9 cellular contexts compared by ENCODE assay signal in genomic region chr9:36597412-36598178, GRCh38.
A peak's percentile ranks its signal among the peaks of the same experiment; 100 is the strongest.
DNase-seq lines count a peak whose midpoint lies in the region; TF ChIP-seq lines count a peak whose summit lies in the region.
"Had no signal": no experiment of that assay in that cellular context is flagged by ENCODE, and none has a peak within 500 bp of the region (broad histone marks: within the 10 kb centered on the region; RNA-seq: fewer than 3 reads in every experiment).

No MANE protein-coding gene starts in this region.

- H3K9me3 Mint-ChIP-seq in nephron progenitor cell = no peaks in the 10 kb centered on the region
- H3K9me3 Mint-ChIP-seq: CD4-positive, alpha-beta memory T cell had no signal

- no peaks in the 10 kb centered on the region for H3K4me1 Mint-ChIP-seq in nephron progenitor cell

- H3K4me3 Mint-ChIP-seq in nephron progenitor cell = no peak overlapping the region
- H3K4me3 Mint-ChIP-seq: CD4-positive, alpha-beta memory T cell had no signal

- H3K27me3 Mint-ChIP-seq in nephron progenitor cell (ENCODE audit: low read depth, poor library complexity) = no peaks in the 10 kb centered on the region
- H3K27me3 Mint-ChIP-seq: CD4-positive, alpha-beta memory T cell had no signal

- H3K36me3 Mint-ChIP-seq in nephron progenitor cell (ENCODE audit: low read depth) = peaks cover 66% of the 10 kb centered on the region
- H3K36me3 Mint-ChIP-seq: CD4-positive, alpha-beta memory T cell had no signal

- no peak overlapping the region for H3K4me3 ChIP-seq in cardiac fibroblast (replicated peaks in 1 of 2; ENCODE audit: low read depth in 2 of 2, low read length in 2 of 2)

- H3K27ac Mint-ChIP-seq in nephron progenitor cell = no peak overlapping the region

- DNase-seq in NCI-H1105 treated with DMSO at 0.1 percent for 48 hours (lab: John Stamatoyannopoulos, UW) (peak; percentile 13), NCI-H1105 (lab: John Stamatoyannopoulos, UW) (no peak), cardiac fibroblast (ENCODE audit: low read depth in 2 of 2) (peak; percentile 73 to 82), nephron progenitor cell (no peak), NCI-H526 treated with DMSO at 0.1 percent for 48 hours (lab: John Stamatoyannopoulos, UW) (no peak), SHP77 treated with DMSO at 0.1 percent for 48 hours (lab: John Stamatoyannopoulos, UW) (no peak)
- no peak for DNase-seq in stimulated activated CD4-positive, alpha-beta T cell treated with anti-CD3 and anti-CD28 coated beads, Interleukin-2, amount 100 ng/mL, for 48 hours

- peak; percentile 74 for TF ChIP-seq CTCF in LNCAP (IDR thresholded peaks at IDR 0.05)
- peak; percentile 89 for TF ChIP-seq CTCF in cardiac fibroblast (IDR thresholded peaks at IDR 0.05; ENCODE audit: low read depth, low read length)
- TF ChIP-seq CTCF in nephron progenitor cell (IDR thresholded peaks at IDR 0.05) = peak; percentile 48

Comparison
In these comparisons a context has a peak if more than half of its experiments do, and no peak if none do; other contexts are left out.
1. DNase-seq: peak in NCI-H1105 treated with DMSO at 0.1 percent for 48 hours (single experiment) and cardiac fibroblast (2 of 2); none in NCI-H1105 (single experiment), nephron progenitor cell (single experiment), NCI-H526 treated with DMSO at 0.1 percent for 48 hours (single experiment), stimulated activated CD4-positive, alpha-beta T cell treated with anti-CD3 and anti-CD28 coated beads, Interleukin-2, amount 100 ng/mL, for 48 hours (0 of 2) and SHP77 treated with DMSO at 0.1 percent for 48 hours (single experiment).
2. Peak in every context shown above with its lines, with median percentiles within 50 percentile points of each other: CTCF ChIP-seq.